ENCODE assay signal across 1 cellular context in genomic region chr1:183456826-183457225, GRCh38.
A peak's percentile ranks its signal among the peaks of the same experiment; 100 is the strongest.
TF ChIP-seq lines count a peak whose summit lies in the region.

No MANE protein-coding gene starts in this region.

TF ChIP-seq in H1, 55 proteins besides CTCF, POLR2A, EP300 and RAD21:
- TF ChIP-seq MAFK (IDR thresholded peaks at IDR 0.05; ENCODE audit: low read depth, low read length) (no peak), CEBPB (IDR thresholded peaks at IDR 0.05; ENCODE audit: low read depth, low read length) (peak; percentile 23; the same call in 1 of the 2 replicates)
